Comparison of ENCODE assay signal across 1 cellular context in the genomic region with DNA sequence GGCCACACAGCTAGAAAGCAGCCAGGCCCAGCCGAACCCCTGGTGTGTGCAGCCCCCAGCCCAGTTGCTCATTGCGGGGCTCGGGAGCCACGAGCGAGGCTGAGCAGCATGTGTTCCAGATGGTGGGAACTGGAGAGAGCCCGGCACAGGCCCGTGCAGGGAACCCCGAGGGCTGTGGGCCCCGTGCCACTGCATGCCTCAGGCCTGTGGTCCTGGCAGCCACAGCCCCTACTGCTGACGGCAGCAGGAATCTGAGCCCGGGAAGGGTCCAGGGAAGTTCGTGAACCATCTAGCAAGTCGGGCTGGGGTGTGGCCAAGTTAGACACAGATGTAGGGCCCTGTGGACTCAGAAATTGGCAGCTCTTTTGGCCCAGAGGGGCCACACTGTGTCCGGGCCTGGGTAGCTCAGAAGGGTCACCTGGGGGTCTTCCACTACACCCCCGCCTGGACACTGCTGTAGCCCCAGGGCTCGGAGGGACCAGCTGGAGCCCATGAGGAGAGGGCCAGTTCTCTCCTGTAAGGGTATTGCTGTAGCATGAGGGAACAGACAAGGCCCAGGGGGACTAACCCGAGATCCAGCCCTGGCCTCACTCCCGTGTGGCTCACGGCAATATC.
TF ChIP-seq lines count a peak whose summit lies in the region.

No MANE protein-coding gene starts in this region.

TF ChIP-seq in SK-N-SH treated with all-trans-retinoic acid at 6 μM for 48 hours, 23 proteins besides CTCF, POLR2A, EP300 and RAD21 (continued from another document):
- no peak for TF ChIP-seq ZNF565 (CRISPR knock-in tag; conservative IDR thresholded peaks at IDR 0.05; ENCODE audit: low read depth)
TF ChIP-seq in SK-N-SH treated with all-trans-retinoic acid at 6 μM for 48 hours: peak in this region for 0.
